11 cellular contexts compared by ENCODE assay signal in the genomic region with DNA sequence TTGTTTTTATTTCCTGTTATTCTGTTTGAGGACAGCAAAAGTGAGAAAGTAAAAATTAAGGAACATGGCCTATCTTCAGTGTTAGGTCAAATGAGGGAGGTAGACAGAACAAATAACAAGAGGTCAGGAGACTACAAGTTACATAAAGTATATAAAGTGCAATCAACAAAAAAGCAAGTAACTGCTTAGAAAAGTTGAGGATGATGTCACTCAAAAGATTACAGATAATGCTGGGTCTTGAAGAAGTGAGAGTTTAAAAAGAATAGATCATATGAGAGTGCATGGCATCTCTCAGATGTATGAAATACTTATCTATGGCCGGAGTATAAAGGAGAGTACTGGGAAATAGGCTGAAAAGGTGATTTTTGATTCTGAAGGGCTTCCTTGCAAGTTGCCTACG.
"Had no signal": no experiment of that assay in that cellular context is flagged by ENCODE, and none has a peak within 500 bp of the region (broad histone marks: within the 10 kb centered on the region; RNA-seq: fewer than 3 reads in every experiment).

No MANE protein-coding gene starts in this region.

- H3K4me1 ChIP-seq: HAP-1 had no signal

- ATAC-seq: GM23338, HCT116 had no signal

- FAIRE-seq: H1, H54 had no signal

- H3K4me2 ChIP-seq: GM23338 had no signal

- H3K4me3 ChIP-seq: GM23248, GM23338, HAP-1 had no signal

- DNase-seq: GM23248, GOT3, H7, H9, HCEC 1CT, HFFc6 had no signal

- H3K9ac ChIP-seq: GM23248 had no signal

- H3K9me3 ChIP-seq: HAP-1 had no signal

- H2AFZ ChIP-seq: GM23248, GM23338 had no signal

- H3K27ac ChIP-seq: GM23248 had no signal

- H3K36me3 ChIP-seq: HAP-1 had no signal
